In genomic region chr14:104895786-104896642, GRCh38 we compare ENCODE assay signal across 10 cellular contexts. TPM values are rescaled to one million over a fixed set of nuclear protein-coding genes. Genes with fewer than 3 reads are reported as not detected.
A peak's percentile ranks its signal among the peaks of the same experiment; 100 is the strongest.
DNase-seq lines count a peak whose midpoint lies in the region; ATAC-seq and TF ChIP-seq lines count a peak whose summit lies in the region.
"Had no signal": no experiment of that assay in that cellular context is flagged by ENCODE, and none has a peak within 500 bp of the region (broad histone marks: within the 10 kb centered on the region; RNA-seq: fewer than 3 reads in every experiment).

No MANE protein-coding gene starts in this region.

- H3K36me3 ChIP-seq in adrenal gland (replicated peaks in 1 of 2), result no peaks in the 10 kb centered on the region
- H3K36me3 ChIP-seq in neuronal stem cell (replicated peaks in 1 of 2; ENCODE audit: control insufficient read depth in 2 of 2, insufficient read depth in 2 of 2, low read length in 2 of 2), result no peaks in the 10 kb centered on the region
- H3K36me3 ChIP-seq: MG63 had no signal

- H2BK12ac ChIP-seq in neuronal stem cell (ENCODE audit: low read length), result no peak overlapping the region

- peaks cover 2 to 5% of the 10 kb centered on the region in 2 donors for H3K27me3 Mint-ChIP-seq in natural killer cell treated with Interleukin-12 subunit alpha and Interleukin-12 subunit beta and Interleukin-15 and Interleukin-18, amount 100 ng/mL, for 72 hours
- peaks cover 30% of the 10 kb centered on the region for H3K27me3 Mint-ChIP-seq in stimulated activated memory B cell treated with anti-CD40 and anti-IgM and Interleukin-4, amounts not matched to agents 10 μg/mL and 1 μg/mL and 100 μg/mL, for 72 hours
- H3K27me3 Mint-ChIP-seq in activated CD4-positive, alpha-beta memory T cell treated with anti-CD3 and anti-CD28 coated beads, Interleukin-2, amount 10 ng/mL, durations not matched to agents 7 days and 5 days, result peaks cover 5% of the 10 kb centered on the region

- H2AFZ ChIP-seq in neuronal stem cell (ENCODE audit: low read length), result no peak overlapping the region

- H3K4me3 Mint-ChIP-seq in natural killer cell treated with Interleukin-12 subunit alpha and Interleukin-12 subunit beta and Interleukin-15 and Interleukin-18, amount 100 ng/mL, for 72 hours, result no peak overlapping the region
- H3K4me3 Mint-ChIP-seq in stimulated activated memory B cell treated with anti-CD40 and anti-IgM and Interleukin-4, amounts not matched to agents 10 μg/mL and 1 μg/mL and 100 μg/mL, for 72 hours, result no peak overlapping the region
- no peak overlapping the region for H3K4me3 Mint-ChIP-seq in activated CD4-positive, alpha-beta memory T cell treated with anti-CD3 and anti-CD28 coated beads, Interleukin-2, amount 10 ng/mL, durations not matched to agents 7 days and 5 days
- H3K4me3 Mint-ChIP-seq: activated CD4-positive, alpha-beta memory T cell treated with anti-CD3 and anti-CD28 coated beads for 36 hours had no signal

- in situ Hi-C loops in ACHN (cut with HindIII; ENCODE audit: low pct_ligation_motif_present, low pct_unique_long_range_greater_than_20kb, low sequenced_read_pairs), result no loop called here

- H3K27ac ChIP-seq in adrenal gland (no peak overlapping the region), neuronal stem cell (replicated peaks; ENCODE audit: low read length) (no peak overlapping the region)

- H3K27ac Mint-ChIP-seq in natural killer cell treated with Interleukin-12 subunit alpha and Interleukin-12 subunit beta and Interleukin-15 and Interleukin-18, amount 100 ng/mL, for 72 hours, result no peak overlapping the region
- H3K27ac Mint-ChIP-seq in stimulated activated memory B cell treated with anti-CD40 and anti-IgM and Interleukin-4, amounts not matched to agents 10 μg/mL and 1 μg/mL and 100 μg/mL, for 72 hours, result no peak overlapping the region
- H3K27ac Mint-ChIP-seq in activated CD4-positive, alpha-beta memory T cell treated with anti-CD3 and anti-CD28 coated beads, Interleukin-2, amount 10 ng/mL, durations not matched to agents 7 days and 5 days, result no peak overlapping the region
- H3K27ac Mint-ChIP-seq: activated CD4-positive, alpha-beta memory T cell treated with anti-CD3 and anti-CD28 coated beads for 36 hours had no signal

- H3K14ac ChIP-seq in neuronal stem cell (ENCODE audit: low read length), result no peak overlapping the region

- H3K18ac ChIP-seq in neuronal stem cell (ENCODE audit: low read length), result peak overlapping the region; percentile 27

- H2BK15ac ChIP-seq in neuronal stem cell (ENCODE audit: low read length), result no peak overlapping the region

- peak overlapping the region; percentile 21 for H3K9ac ChIP-seq in neuronal stem cell (ENCODE audit: low read depth, low read length, poor library complexity)

- peak overlapping the region; percentile 70 for H2AK5ac ChIP-seq in neuronal stem cell (ENCODE audit: low read depth, low read length)

- H3K79me1 ChIP-seq in neuronal stem cell (ENCODE audit: low read depth, low read length), result no peaks in the 10 kb centered on the region

- no peak overlapping the region for H2BK5ac ChIP-seq in neuronal stem cell (ENCODE audit: low read length)

- H4K91ac ChIP-seq in neuronal stem cell (ENCODE audit: low read depth, low read length, poor library complexity), result no peak overlapping the region

- H4K8ac ChIP-seq in neuronal stem cell (ENCODE audit: low read depth, low read length), result peak overlapping the region; percentile 65

- CTCF ChIA-PET in activated CD4-positive, alpha-beta memory T cell treated with anti-CD3 and anti-CD28 coated beads, Interleukin-2, amount 10 ng/mL, durations not matched to agents 7 days and 5 days (lab: Charles Lee), result interaction anchor here (0.6 kb wide), 1 partner anchor 26 kb away, joined by 3 read pairs; no protein-coding TSS in a partner anchor

- no peak overlapping the region for H3K4me2 ChIP-seq in neuronal stem cell (ENCODE audit: insufficient read depth, low read length, poor library complexity, severe bottlenecking)

- H3K9me3 Mint-ChIP-seq in natural killer cell treated with Interleukin-12 subunit alpha and Interleukin-12 subunit beta and Interleukin-15 and Interleukin-18, amount 100 ng/mL, for 72 hours, result no peaks in the 10 kb centered on the region
- no peaks in the 10 kb centered on the region for H3K9me3 Mint-ChIP-seq in stimulated activated memory B cell treated with anti-CD40 and anti-IgM and Interleukin-4, amounts not matched to agents 10 μg/mL and 1 μg/mL and 100 μg/mL, for 72 hours
- no peaks in the 10 kb centered on the region for H3K9me3 Mint-ChIP-seq in activated CD4-positive, alpha-beta memory T cell treated with anti-CD3 and anti-CD28 coated beads, Interleukin-2, amount 10 ng/mL, durations not matched to agents 7 days and 5 days
- H3K9me3 Mint-ChIP-seq: activated CD4-positive, alpha-beta memory T cell treated with anti-CD3 and anti-CD28 coated beads for 36 hours had no signal

- no peak for TF ChIP-seq POLR2A in adrenal gland (IDR thresholded peaks at IDR 0.05)

- no peak for ATAC-seq in natural killer cell treated with Interleukin-12 subunit alpha and Interleukin-12 subunit beta and Interleukin-15 and Interleukin-18, amount 100 ng/mL, for 72 hours
- ATAC-seq in stimulated activated memory B cell treated with anti-CD40 and anti-IgM and Interleukin-4, amounts not matched to agents 10 μg/mL and 1 μg/mL and 100 μg/mL, for 72 hours, result no peak

- intact Hi-C loops in adrenal gland (cut with DNase I), result loop anchor here in 1 of 2 donors (5.0 kb wide), 1 partner anchor 151 kb away; no protein-coding TSS in a partner anchor

- H3K9me3 ChIP-seq in adrenal gland (replicated peaks in 1 of 3) (no peaks in the 10 kb centered on the region), neuronal stem cell (replicated peaks in 1 of 2; ENCODE audit: control insufficient read depth in 2 of 2, insufficient read depth in 1 of 2, low read depth in 1 of 2, low read length in 2 of 2) (no peaks in the 10 kb centered on the region)
- H3K9me3 ChIP-seq: MG63 had no signal

- H3K27me3 ChIP-seq in adrenal gland (no peaks in the 10 kb centered on the region), neuronal stem cell (ENCODE audit: control insufficient read depth in 3 of 3, insufficient read depth in 3 of 3, low read depth in 1 of 3, low read length in 3 of 3) (peaks cover 0 to 21% (median 0%) of the 10 kb centered on the region in 3 experiments)
- H3K27me3 ChIP-seq: MG63 had no signal

- H3K4me1 ChIP-seq in adrenal gland (replicated peaks in 1 of 2), result peaks cover 13 to 15% of the 10 kb centered on the region in 2 donors
- H3K4me1 ChIP-seq in neuronal stem cell (ENCODE audit: control insufficient read depth in 2 of 2, insufficient read depth in 1 of 2, low read depth in 1 of 2, low read length in 2 of 2), result peaks cover 0 to 6% of the 10 kb centered on the region in 2 donors

- WGBS in adrenal gland, 4 donors, result 33 to 66% (median 56%) methylated on average over 6 to 33 of the region's 33 CpGs
- no CpG with 5 or more reads among the region's 33 CpGs for WGBS in neuronal stem cell (ENCODE audit: extremely low coverage in 2 of 2, insufficient read length in 2 of 2, insufficient replicate concordance in 1 of 2), 2 donors

- H3K23ac ChIP-seq in neuronal stem cell (ENCODE audit: low read depth, low read length, poor library complexity), result peak overlapping the region; percentile 31

- no peak overlapping the region for H3K4ac ChIP-seq in neuronal stem cell (ENCODE audit: low read length)

- POLR2A ChIA-PET in activated CD4-positive, alpha-beta memory T cell treated with anti-CD3 and anti-CD28 coated beads, Interleukin-2, amount 10 ng/mL, durations not matched to agents 7 days and 5 days (lab: Charles Lee), result no interaction called here

- no peaks in the 10 kb centered on the region for H3K36me3 Mint-ChIP-seq in natural killer cell treated with Interleukin-12 subunit alpha and Interleukin-12 subunit beta and Interleukin-15 and Interleukin-18, amount 100 ng/mL, for 72 hours
- H3K36me3 Mint-ChIP-seq in stimulated activated memory B cell treated with anti-CD40 and anti-IgM and Interleukin-4, amounts not matched to agents 10 μg/mL and 1 μg/mL and 100 μg/mL, for 72 hours, result no peaks in the 10 kb centered on the region
- no peaks in the 10 kb centered on the region for H3K36me3 Mint-ChIP-seq in activated CD4-positive, alpha-beta memory T cell treated with anti-CD3 and anti-CD28 coated beads, Interleukin-2, amount 10 ng/mL, durations not matched to agents 7 days and 5 days (ENCODE audit: low read depth)
- H3K36me3 Mint-ChIP-seq: activated CD4-positive, alpha-beta memory T cell treated with anti-CD3 and anti-CD28 coated beads for 36 hours had no signal

- H3K4me1 Mint-ChIP-seq in natural killer cell treated with Interleukin-12 subunit alpha and Interleukin-12 subunit beta and Interleukin-15 and Interleukin-18, amount 100 ng/mL, for 72 hours (ENCODE audit: low read depth in 2 of 2), result no peaks in the 10 kb centered on the region
- H3K4me1 Mint-ChIP-seq in stimulated activated memory B cell treated with anti-CD40 and anti-IgM and Interleukin-4, amounts not matched to agents 10 μg/mL and 1 μg/mL and 100 μg/mL, for 72 hours, result peaks cover 10% of the 10 kb centered on the region
- H3K4me1 Mint-ChIP-seq in activated CD4-positive, alpha-beta memory T cell treated with anti-CD3 and anti-CD28 coated beads, Interleukin-2, amount 10 ng/mL, durations not matched to agents 7 days and 5 days, result peaks cover 1% of the 10 kb centered on the region

- TF ChIP-seq CTCF in adrenal gland (IDR thresholded peaks at IDR 0.05), result no peak

- no peak overlapping the region for H3K4me3 ChIP-seq in adrenal gland
- no peak overlapping the region for H3K4me3 ChIP-seq in neuronal stem cell (ENCODE audit: low read length in 2 of 2)
- H3K4me3 ChIP-seq: MG63 had no signal

- DNase-seq in ELR (ENCODE audit: low read depth) (peak; percentile 16), NCI-H1417 (lab: John Stamatoyannopoulos, UW) (peak; percentile 91 to 95 (median 91)), adrenal gland (peak; percentile 31 to 74 (median 63)), neuronal stem cell (ENCODE audit: low spot score) (no peak), ACHN (no peak)
- no peak for DNase-seq in natural killer cell treated with Interleukin-12 subunit alpha and Interleukin-12 subunit beta and Interleukin-15 and Interleukin-18, amount 100 ng/mL, for 72 hours (ENCODE audit: low spot score)
- no peak for DNase-seq in activated CD4-positive, alpha-beta memory T cell treated with anti-CD3 and anti-CD28 coated beads, Interleukin-2, amount 10 ng/mL, durations not matched to agents 7 days and 5 days

- H2BK120ac ChIP-seq in neuronal stem cell (ENCODE audit: low read depth, low read length), result no peak overlapping the region

RNA-seq across cellular contexts. Expression of gene PLD4, which starts 28.7 kb away (rescaled TPM):
- total RNA-seq in adrenal gland, result 1 to 10 TPM in 1 of 8 donors, under 1 TPM in 4, not detected in 3; 0.30 to 1.9 (median 0.50) TPM
- polyA plus RNA-seq in adrenal gland, result 1 to 10 TPM in 1 of 3 donors, under 1 TPM in 2; 0.37 to 1.0 (median 0.64) TPM
- 0.04 TPM for polyA plus RNA-seq in neuronal stem cell (2013, experiment 1 of 2)
- 0.03 TPM for polyA plus RNA-seq in neuronal stem cell (2013, experiment 2 of 2)
- not detected for total RNA-seq in natural killer cell treated with Interleukin-12 subunit alpha and Interleukin-12 subunit beta and Interleukin-15 and Interleukin-18, amount 100 ng/mL, for 72 hours
- total RNA-seq in activated CD4-positive, alpha-beta memory T cell treated with anti-CD3 and anti-CD28 coated beads, Interleukin-2, amount 10 ng/mL, durations not matched to agents 7 days and 5 days, result not detected
- total RNA-seq: activated CD4-positive, alpha-beta memory T cell treated with anti-CD3 and anti-CD28 coated beads for 36 hours had no signal

RNA-seq across cellular contexts. Expression of gene CEP170B, which starts 30.9 kb away (rescaled TPM):
- total RNA-seq in adrenal gland, result 10 to 100 TPM; 13.8 to 25.1 (median 19.0) TPM
- polyA plus RNA-seq in adrenal gland, result 10 to 100 TPM in 2 of 3 donors, 1 to 10 TPM in 1; 2.8 to 29.4 (median 13.0) TPM
- 12.3 TPM for polyA plus RNA-seq in neuronal stem cell (2013, experiment 1 of 2)
- polyA plus RNA-seq in neuronal stem cell (2013, experiment 2 of 2), result 11.4 TPM
- total RNA-seq in natural killer cell treated with Interleukin-12 subunit alpha and Interleukin-12 subunit beta and Interleukin-15 and Interleukin-18, amount 100 ng/mL, for 72 hours, result 1 to 10 TPM; 3.4 to 3.8 TPM
- 1 to 10 TPM; 3.0 to 3.2 TPM for total RNA-seq in activated CD4-positive, alpha-beta memory T cell treated with anti-CD3 and anti-CD28 coated beads, Interleukin-2, amount 10 ng/mL, durations not matched to agents 7 days and 5 days

Comparison
In these comparisons a context has a peak if more than half of its experiments do, and no peak if none do; other contexts are left out.
1. DNase-seq: peak in ELR (single experiment), NCI-H1417 (3 of 3) and adrenal gland (7 of 7); none in neuronal stem cell (single experiment), ACHN (single experiment), natural killer cell treated with Interleukin-12 subunit alpha and Interleukin-12 subunit beta and Interleukin-15 and Interleukin-18, amount 100 ng/mL, for 72 hours (single experiment) and activated CD4-positive, alpha-beta memory T cell treated with anti-CD3 and anti-CD28 coated beads, Interleukin-2, amount 10 ng/mL, durations not matched to agents 7 days and 5 days (single experiment).